In genomic region chr13:73934215-73934623, GRCh38 we compare ENCODE assay signal across 11 cellular contexts.
DNase-seq lines count a peak whose midpoint lies in the region; FAIRE-seq and TF ChIP-seq lines count a peak whose summit lies in the region.
"Had no signal": no experiment of that assay in that cellular context is flagged by ENCODE, and none has a peak within 500 bp of the region (broad histone marks: within the 10 kb centered on the region; RNA-seq: fewer than 3 reads in every experiment).

No MANE protein-coding gene starts in this region.

- no peaks in the 10 kb centered on the region for H4K20me1 ChIP-seq in MM.1S (ENCODE audit: insufficient read depth, low read length)
- H4K20me1 ChIP-seq in mammary epithelial cell (ENCODE audit: insufficient read depth, low read length), result no peaks in the 10 kb centered on the region

- 68% methylated on average over 4 of the region's 4 CpGs for WGBS in mammary epithelial cell (ENCODE audit: low coverage, missing lambda C conversion rate)
- WGBS in small intestine, 3 donors, result 61 to 68% (median 66%) methylated on average over 4 of the region's 4 CpGs

- no peak for FAIRE-seq in small intestine (lab: Jason Lieb, UNC)

- no peaks in the 10 kb centered on the region for H3K9me2 ChIP-seq in MM.1S (replicated peaks; ENCODE audit: insufficient read depth, low read length)

- no peak overlapping the region for H2AFZ ChIP-seq in MM.1S (ENCODE audit: low read length)
- no peak overlapping the region for H2AFZ ChIP-seq in mammary epithelial cell (ENCODE audit: low read depth, low read length)

- in situ Hi-C loops in mammary epithelial cell (cut with MboI; ENCODE audit: low sequenced_read_pairs in 2 of 2), result loop anchor here in 1 of 2 donors (25.0 kb wide), 1 partner anchor 353 kb away; no protein-coding TSS in a partner anchor

- H3K27me3 ChIP-seq in MM.1S (replicated peaks; ENCODE audit: insufficient read depth, low read length) (no peaks in the 10 kb centered on the region), mammary epithelial cell (ENCODE audit: insufficient read depth, low read length) (no peaks in the 10 kb centered on the region), small intestine (ENCODE audit: control insufficient read depth in 2 of 2, insufficient read depth in 2 of 2, low read length in 2 of 2) (no peaks in the 10 kb centered on the region)

- peaks cover 8% of the 10 kb centered on the region; the same call in 1 of the 2 replicates for H3F3A ChIP-seq in MM.1S (ENCODE audit: insufficient read depth, low read length)

- CTCF ChIA-PET in mammary epithelial cell (lab: Charles Lee; ENCODE audit: low non-redundant PET), result no interaction called here

- H3K4me3 ChIP-seq in MM.1S (ENCODE audit: low read length) (no peak overlapping the region), mammary epithelial cell (replicated peaks in 1 of 3; ENCODE audit: insufficient read depth in 1 of 3, low read depth in 2 of 3, low read length in 3 of 3) (no peak overlapping the region), small intestine (ENCODE audit: low read depth in 1 of 2, low read length in 2 of 2) (no peak overlapping the region)

- H3K79me2 ChIP-seq in MM.1S (ENCODE audit: low read length), result peaks cover 3% of the 10 kb centered on the region; the same call in 1 of the 2 replicates
- peaks cover 5% of the 10 kb centered on the region for H3K79me2 ChIP-seq in mammary epithelial cell (ENCODE audit: insufficient read depth, low read length)

- H3K36me3 ChIP-seq in MM.1S (replicated peaks; ENCODE audit: insufficient read depth, low read length) (no peaks in the 10 kb centered on the region), mammary epithelial cell (ENCODE audit: insufficient read depth, low read length) (no peaks in the 10 kb centered on the region), small intestine (ENCODE audit: control insufficient read depth in 2 of 2, insufficient read depth in 2 of 2, low read length in 2 of 2) (no peaks in the 10 kb centered on the region)

- TF ChIP-seq CTCF in MM.1S (IDR thresholded peaks at IDR 0.05; ENCODE audit: low read length) (no peak), mammary epithelial cell (conservative IDR thresholded peaks at IDR 0.05 in 1 of 2, IDR thresholded peaks at IDR 0.05 in 1 of 2; ENCODE audit: extremely low read depth in 1 of 2, insufficient read depth in 1 of 2, low read depth in 1 of 2, low read length in 2 of 2) (no peak)

- H3K9ac ChIP-seq in MM.1S (ENCODE audit: low read length), result no peak overlapping the region
- H3K9ac ChIP-seq in mammary epithelial cell (ENCODE audit: insufficient read depth, low read length), result no peak overlapping the region

- no TSS peak for BruUV-seq in mammary epithelial cell (replicated peaks; lab: Mats Ljungman, UMichigan)

- H3K4me2 ChIP-seq in MM.1S (ENCODE audit: low read depth, low read length) (peak overlapping the region; percentile 24), mammary epithelial cell (ENCODE audit: insufficient read depth, low read depth, low read length) (peak overlapping the region; percentile 52)

- DNase-seq in NCI-H2171 treated with DMSO at 0.1 percent for 48 hours (lab: John Stamatoyannopoulos, UW), result peak; percentile 40
- DNase-seq in NCI-H2171 (lab: John Stamatoyannopoulos, UW), result no peak
- no peak for DNase-seq in MM.1S
- DNase-seq in mammary epithelial cell, result no peak
- peak; percentile 22 for DNase-seq in renal cortical epithelial cell (ENCODE audit: low read depth)
- no peak for DNase-seq in small intestine
- no peak for DNase-seq in NCI-H146 (lab: John Stamatoyannopoulos, UW)
- DNase-seq in NCI-H1092 treated with DMSO at 0.1 percent for 48 hours (lab: John Stamatoyannopoulos, UW), result no peak
- DNase-seq: amniotic stem cell, NCI-H1930 had no signal

- H3K27ac ChIP-seq in MM.1S (ENCODE audit: low read length), result no peak overlapping the region; the same call in 1 of the 2 replicates
- H3K27ac ChIP-seq in mammary epithelial cell (ENCODE audit: insufficient read depth, low read depth, low read length), result peak overlapping the region; percentile 31
- H3K27ac ChIP-seq in small intestine (ENCODE audit: low read depth in 1 of 2, low read length in 1 of 2), result no peak overlapping the region
- H3K27ac ChIP-seq: 22Rv1 had no signal

- no peaks in the 10 kb centered on the region for H3K9me3 ChIP-seq in MM.1S (replicated peaks; ENCODE audit: insufficient read depth, low read length)
- no peaks in the 10 kb centered on the region for H3K9me3 ChIP-seq in mammary epithelial cell (replicated peaks; ENCODE audit: insufficient read depth, low read length)
- H3K9me3 ChIP-seq in small intestine (ENCODE audit: control insufficient read depth, low read depth), result no peaks in the 10 kb centered on the region

- H3K4me1 ChIP-seq in MM.1S (ENCODE audit: low read length) (peaks cover 16% of the 10 kb centered on the region), mammary epithelial cell (ENCODE audit: insufficient read depth, low read length) (peaks cover 21% of the 10 kb centered on the region), small intestine (ENCODE audit: control insufficient read depth in 2 of 2, insufficient read depth in 1 of 2, low read depth in 1 of 2, low read length in 1 of 2) (peaks cover 0 to 2% of the 10 kb centered on the region in 2 donors)

- intact Hi-C loops in mammary epithelial cell (cut with micrococcal nuclease), result no loop called here

- dilution Hi-C loops in mammary epithelial cell (cut with HindIII; ENCODE audit: low sequenced_read_pairs), result no loop called here

Comparison
In these comparisons a context has a peak if more than half of its experiments do, and no peak if none do; other contexts are left out.
1. DNase-seq: peak in NCI-H2171 treated with DMSO at 0.1 percent for 48 hours (single experiment) and renal cortical epithelial cell (single experiment); none in NCI-H2171 (single experiment), MM.1S (single experiment), mammary epithelial cell (single experiment), small intestine (single experiment), NCI-H146 (single experiment) and NCI-H1092 treated with DMSO at 0.1 percent for 48 hours (single experiment).